Comparison of ENCODE assay signal across 25 cellular contexts in the genomic region with DNA sequence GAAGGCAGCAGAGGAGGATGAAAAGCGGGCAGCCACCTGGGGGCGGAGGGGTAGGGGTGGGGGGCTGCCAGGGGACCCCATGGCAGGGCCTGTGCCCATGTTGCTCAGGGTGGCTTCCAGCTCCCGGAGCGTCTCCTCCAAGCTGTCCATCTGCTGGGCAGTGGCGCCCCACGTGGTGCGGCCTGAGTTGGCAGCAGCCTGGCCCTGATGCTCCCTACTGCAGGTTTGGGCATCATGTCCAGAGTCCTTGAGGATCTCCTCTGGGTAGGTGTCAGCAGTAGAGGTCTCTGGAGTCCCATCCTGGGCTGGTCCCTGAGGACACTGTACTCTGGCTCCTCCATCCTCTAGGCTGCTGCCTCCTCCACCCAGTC.
A peak's percentile ranks its signal among the peaks of the same experiment; 100 is the strongest.
DNase-seq lines count a peak whose midpoint lies in the region; ATAC-seq, FAIRE-seq and TF ChIP-seq lines count a peak whose summit lies in the region.
"Had no signal": no experiment of that assay in that cellular context is flagged by ENCODE, and none has a peak within 500 bp of the region (broad histone marks: within the 10 kb centered on the region; RNA-seq: fewer than 3 reads in every experiment).

No MANE protein-coding gene starts in this region.

- no peak overlapping the region for H4K91ac ChIP-seq in H9 (ENCODE audit: insufficient read length, low read depth, low read length)

- no peaks in the 10 kb centered on the region for H4K20me1 ChIP-seq in H9 (ENCODE audit: control insufficient read depth, insufficient read depth, insufficient read length)
- H4K20me1 ChIP-seq in K562 (replicated peaks; ENCODE audit: control insufficient read depth, insufficient read depth, low read length) = peaks cover 13% of the 10 kb centered on the region; the same call in 1 of the 2 replicates
- H4K20me1 ChIP-seq in neural progenitor cell (ENCODE audit: low read depth) = no peaks in the 10 kb centered on the region

- H2BK12ac ChIP-seq in H9 (ENCODE audit: insufficient read length, low read depth, low read length) = no peak overlapping the region

- no peak overlapping the region for H3K4ac ChIP-seq in H9 (ENCODE audit: low read depth, low read length)

- H3K14ac ChIP-seq in H9 (ENCODE audit: insufficient read depth, low read length) = no peak overlapping the region

- no peak for TF ChIP-seq RAD21 in A549 (conservative IDR thresholded peaks at IDR 0.05 in 1 of 2, IDR thresholded peaks at IDR 0.05 in 1 of 2)
- TF ChIP-seq RAD21 in K562 (CRISPR knock-in tag; conservative IDR thresholded peaks at IDR 0.05 in 1 of 2, IDR thresholded peaks at IDR 0.05 in 1 of 2) = no peak

- H2BK120ac ChIP-seq in H9 (ENCODE audit: low read depth, low read length, poor library complexity, severe bottlenecking) = no peak overlapping the region

- no peaks in the 10 kb centered on the region for H3K79me2 ChIP-seq in H9 (ENCODE audit: insufficient read depth, low read length)
- no peaks in the 10 kb centered on the region for H3K79me2 ChIP-seq in K562 (ENCODE audit: control insufficient read depth, insufficient read depth, low read length)
- H3K79me2 ChIP-seq in neural progenitor cell (ENCODE audit: low read depth) = no peaks in the 10 kb centered on the region

- no TSS peak for BruUV-seq in K562 (replicated peaks; lab: Mats Ljungman, UMichigan)

- H3K56ac ChIP-seq in H9 (ENCODE audit: insufficient read length, low read depth, low read length) = no peak overlapping the region

- no peak overlapping the region for H2AFZ ChIP-seq in H9 (ENCODE audit: low read length)
- no peak overlapping the region for H2AFZ ChIP-seq in K562 (ENCODE audit: low read depth, low read length)
- H2AFZ ChIP-seq in neural progenitor cell (replicated peaks) = no peak overlapping the region

- CTCF ChIA-PET in A549 (lab: Yijun Ruan, JAX) (interaction anchor here (0.8 to 28.4 kb wide), 6 partner anchors 11 to 123 kb away, joined by 3 to 948 read pairs (median 13); partner anchors contain the start of gene SRCIN1), K562 (lab: Yijun Ruan, JAX; ENCODE audit: low intra/inter-chr PET ratio) (no interaction called here)

- no peak overlapping the region for H3K23ac ChIP-seq in H9 (ENCODE audit: insufficient read length, low read depth, low read length)

- H4K5ac ChIP-seq in H9 (ENCODE audit: insufficient read length, low read depth, low read length) = no peak overlapping the region

- H3K27ac Mint-ChIP-seq in H9 = no peak overlapping the region
- H3K27ac Mint-ChIP-seq in neural progenitor cell = no peak overlapping the region
- H3K27ac Mint-ChIP-seq: CD8-positive, alpha-beta memory T cell had no signal

- TF ChIP-seq POLR2A in A549 (IDR thresholded peaks at IDR 0.05; ENCODE audit: low read length) (no peak), K562 (conservative IDR thresholded peaks at IDR 0.05) (no peak)

- H3K4me1 ChIP-seq in A549 (no peaks in the 10 kb centered on the region), H9 (ENCODE audit: insufficient read depth, low read length) (no peaks in the 10 kb centered on the region), K562 (replicated peaks in 1 of 2; ENCODE audit: control insufficient read depth in 2 of 2, insufficient read depth in 2 of 2, low read length in 2 of 2) (peaks cover 0 to 11% of the 10 kb centered on the region in 2 experiments; a peak in 2 of 5 replicates), neural progenitor cell (no peaks in the 10 kb centered on the region)

- intact Hi-C loops in K562 (cut with micrococcal nuclease) = no loop called here

- H3K9me3 ChIP-seq in A549 = no peaks in the 10 kb centered on the region
- H3K9me3 ChIP-seq in H9 (ENCODE audit: control insufficient read depth, low read depth, low read length) = no peaks in the 10 kb centered on the region
- H3K9me3 ChIP-seq in K562 (replicated peaks; ENCODE audit: control insufficient read depth, insufficient read depth, low read depth, low read length) = no peaks in the 10 kb centered on the region
- H3K9me3 ChIP-seq in neural progenitor cell (ENCODE audit: low read depth) = no peaks in the 10 kb centered on the region

- 84% methylated on average over 7 of the region's 7 CpGs for WGBS in A549 (ENCODE audit: missing lambda C conversion rate)
- no CpG with 5 or more reads among the region's 7 CpGs for WGBS in H9 (ENCODE audit: extremely low coverage, insufficient read length, low lambda C conversion rate)
- 2% methylated on average over 5 of the region's 7 CpGs for WGBS in K562 (ENCODE audit: insufficient coverage, low coverage, missing lambda C conversion rate)

- no peak overlapping the region for H3K4me2 ChIP-seq in A549
- H3K4me2 ChIP-seq in H9 (ENCODE audit: insufficient read depth, insufficient read length, low read length) = no peak overlapping the region
- H3K4me2 ChIP-seq in K562 (ENCODE audit: insufficient read depth, low read length) = no peak overlapping the region
- H3K4me2 ChIP-seq in neural progenitor cell = no peak overlapping the region

- H3T11ph ChIP-seq in H9 (ENCODE audit: low read length) = no peak overlapping the region

- peaks cover 3% of the 10 kb centered on the region for H3K9me1 ChIP-seq in K562 (ENCODE audit: control insufficient read depth, insufficient read depth, low read length)

- peaks cover 9% of the 10 kb centered on the region for H3K27me3 Mint-ChIP-seq in H9 (ENCODE audit: low read depth)
- H3K27me3 Mint-ChIP-seq in neural progenitor cell (ENCODE audit: insufficient read depth, low read depth) = peaks cover 8% of the 10 kb centered on the region

- H3K36me3 Mint-ChIP-seq in H9 (ENCODE audit: insufficient read depth in 1 of 3, low read depth in 3 of 3) (no peaks in the 10 kb centered on the region; a peak in 2 of 7 replicates), neural progenitor cell (peaks cover 5% of the 10 kb centered on the region)
- H3K36me3 Mint-ChIP-seq: CD8-positive, alpha-beta memory T cell had no signal

- DNase-seq in A549 (ENCODE audit: low read depth in 1 of 2, low spot score in 1 of 2) = no peak
- DNase-seq in H9 = peak; percentile 69
- no peak for DNase-seq in K562 (ENCODE audit: extremely low read depth in 1 of 4, low spot score in 3 of 4)
- no peak for DNase-seq in neural progenitor cell (ENCODE audit: low spot score)
- DNase-seq in effector CD8-positive, alpha-beta T cell (lab: John Stamatoyannopoulos, UW) = no peak
- DNase-seq: Calu3; CD8-positive, alpha-beta memory T cell; DMS153; GOT3; Karpas-422; MV-4-11; NCI-H1105 treated with DMSO at 0.1 percent for 48 hours; NCI-H2029 treated with DMSO at 0.1 percent for 48 hours; NCI-H2171; NCI-H345; NCI-H524; NCI-H774; NK-92 treated with Interleukin-12 subunit alpha and Interleukin-12 subunit beta, amount 100 ng/mL, for 24 hours; SIG-M5 had no signal

- no peaks in the 10 kb centered on the region for H3F3A ChIP-seq in neural progenitor cell (ENCODE audit: low read depth)

- TF ChIP-seq EP300 in A549 (IDR thresholded peaks at IDR 0.05) (no peak), K562 (IDR thresholded peaks at IDR 0.05; ENCODE audit: low read length) (no peak)

- H3K27me3 ChIP-seq in H9 (ENCODE audit: insufficient read depth, low read length) (no peaks in the 10 kb centered on the region), K562 (ENCODE audit: control insufficient read depth in 2 of 2, insufficient read depth in 2 of 2, low read length in 2 of 2) (peaks cover 22 to 75% of the 10 kb centered on the region in 2 experiments), neural progenitor cell (no peaks in the 10 kb centered on the region)

- H4K8ac ChIP-seq in H9 (replicated peaks; ENCODE audit: insufficient read length, low read depth, low read length) = no peak overlapping the region

- H3K36me3 ChIP-seq in K562 (ENCODE audit: control insufficient read depth, insufficient read depth, low read length) (no peaks in the 10 kb centered on the region), neural progenitor cell (no peaks in the 10 kb centered on the region)

- H3K27ac ChIP-seq in A549 = no peak overlapping the region
- H3K27ac ChIP-seq in H9 (ENCODE audit: insufficient read length, low read depth, low read length) = no peak overlapping the region
- H3K27ac ChIP-seq in K562 (ENCODE audit: extremely low read depth, low read depth, low read length) = no peak overlapping the region
- no peak overlapping the region for H3K27ac ChIP-seq in neural progenitor cell
- H3K27ac ChIP-seq: C4-2B, HL-60 had no signal

- H3K9me3 Mint-ChIP-seq in H9 (no peaks in the 10 kb centered on the region), neural progenitor cell (no peaks in the 10 kb centered on the region)
- H3K9me3 Mint-ChIP-seq: CD8-positive, alpha-beta memory T cell had no signal

- POLR2A ChIA-PET in A549 (lab: Yijun Ruan, JAX) = no interaction called here
- POLR2A ChIA-PET in K562 (lab: Yijun Ruan, JAX) = interaction anchor here (0.7 to 1.2 kb wide), 3 partner anchors 9 to 130 kb away, joined by 3 read pairs; partner anchors contain the start of gene EPOP

- H3K4me1 Mint-ChIP-seq in H9 (peaks cover 20 to 40% of the 10 kb centered on the region in 2 experiments), neural progenitor cell (no peaks in the 10 kb centered on the region)
- H3K4me1 Mint-ChIP-seq: CD8-positive, alpha-beta memory T cell had no signal

- H2BK5ac ChIP-seq in H9 (ENCODE audit: insufficient read length, low read length) = no peak overlapping the region

- no peaks in the 10 kb centered on the region for H3K23me2 ChIP-seq in H9 (ENCODE audit: insufficient read length, low read depth, low read length, poor library complexity, severe bottlenecking)

- no peak overlapping the region for H2BK15ac ChIP-seq in H9 (ENCODE audit: low read depth, low read length)

- TF ChIP-seq CTCF in A549 (IDR thresholded peaks at IDR 0.05) (no peak), H9 (conservative IDR thresholded peaks at IDR 0.05) (peak; percentile 44; the same call in 2 of the 3 replicates), K562 (IDR thresholded peaks at IDR 0.05 in 2 of 3, conservative IDR thresholded peaks at IDR 0.05 in 1 of 3; ENCODE audit: insufficient read depth in 2 of 3, low read depth in 1 of 3, low read length in 3 of 3) (peak in 2 of 3 experiments; percentile 5 to 33; a peak in 1 of 6 replicates), neural progenitor cell (IDR thresholded peaks at IDR 0.05) (peak; percentile 22)

- H3K4me3 ChIP-seq in A549 (no peak overlapping the region), K562 (no peak overlapping the region), neural progenitor cell (no peak overlapping the region)

- H2BK20ac ChIP-seq in H9 (ENCODE audit: low read depth, low read length, poor library complexity, severe bottlenecking) = no peak overlapping the region

- in situ Hi-C loops in K562 (cut with MboI) = no loop called here

- H3K18ac ChIP-seq in H9 (ENCODE audit: insufficient read length, low read depth, low read length) = no peak overlapping the region

- H3K9ac ChIP-seq in H9 (ENCODE audit: extremely low read depth, insufficient read length, low read length) (no peak overlapping the region), K562 (ENCODE audit: insufficient read depth in 1 of 2, low read depth in 2 of 2, low read length in 2 of 2) (no peak overlapping the region), neural progenitor cell (no peak overlapping the region)

- H2AK5ac ChIP-seq in H9 (ENCODE audit: insufficient read length, low read length) = no peak overlapping the region

- no peaks in the 10 kb centered on the region for H3K79me1 ChIP-seq in H9 (ENCODE audit: insufficient read depth, low read depth, low read length, poor library complexity, severe bottlenecking)

- FAIRE-seq in A549 (lab: Jason Lieb, UNC) (no peak), K562 (lab: Jason Lieb, UNC) (no peak)
- FAIRE-seq: G401.6, RCC 7860 had no signal

- ATAC-seq in A549 = peak; percentile 17 to 63; a peak in 4 of 6 replicates
- no peak for ATAC-seq in K562
- ATAC-seq in HG03097 (IDR thresholded peaks at IDR 0.05; ENCODE audit: low FRiP score, unreplicated experiment) = no peak
- no peak for ATAC-seq in HG03196 (IDR thresholded peaks at IDR 0.05; ENCODE audit: unreplicated experiment)

- no peak overlapping the region for H3K4me3 Mint-ChIP-seq in H9
- H3K4me3 Mint-ChIP-seq in neural progenitor cell = no peak overlapping the region
- H3K4me3 Mint-ChIP-seq: CD8-positive, alpha-beta memory T cell had no signal

Comparison
In these comparisons a context has a peak if more than half of its experiments do, and no peak if none do; other contexts are left out.
1. ATAC-seq: peak in A549 (2 of 2); none in K562 (single experiment), HG03097 (single experiment) and HG03196 (single experiment).
2. Of the 35 proteins assayed by ChIP-seq in both K562 and A549: peak only in K562: CTCF; only in A549: none; in both: none; in neither: 34.